8 cellular contexts compared by ENCODE assay signal in the genomic region with DNA sequence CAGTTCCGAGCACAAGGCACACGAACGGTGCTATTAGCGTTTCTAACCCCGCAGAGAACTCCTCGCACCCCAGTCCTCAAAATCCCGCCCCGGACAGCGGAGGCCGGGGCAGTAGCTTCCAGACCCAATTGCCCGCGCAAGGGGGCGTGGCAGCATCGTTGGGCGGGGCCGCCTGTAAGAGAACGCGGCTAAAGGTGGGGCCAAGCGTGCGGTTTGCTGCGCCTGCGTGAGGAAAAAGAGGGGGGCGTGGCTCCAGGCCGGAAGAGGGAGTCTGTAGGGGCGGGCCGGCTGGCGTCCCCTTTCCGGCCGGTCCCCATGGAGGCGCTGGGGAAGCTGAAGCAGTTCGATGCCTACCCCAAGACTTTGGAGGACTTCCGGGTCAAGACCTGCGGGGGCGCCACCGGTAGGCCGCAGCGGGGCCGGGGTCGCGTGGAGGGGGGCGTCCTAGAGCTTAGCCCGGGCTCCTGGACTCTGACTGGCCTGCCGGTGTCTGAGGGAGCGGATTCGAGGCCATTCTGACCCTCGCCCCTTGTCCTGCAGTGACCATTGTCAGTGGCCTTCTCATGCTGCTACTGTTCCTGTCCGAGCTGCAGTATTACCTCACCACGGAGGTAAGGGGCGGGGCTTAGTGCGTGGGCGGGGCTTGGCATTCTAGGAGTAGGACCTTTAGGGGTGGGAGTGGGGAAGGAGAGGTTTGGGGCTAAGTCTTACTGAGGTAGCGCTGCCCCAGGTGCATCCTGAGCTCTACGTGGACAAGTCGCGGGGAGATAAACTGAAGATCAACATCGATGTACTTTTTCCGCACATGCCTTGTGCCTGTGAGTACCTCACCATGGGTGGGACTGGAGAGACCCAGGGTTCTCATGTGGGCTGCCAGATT. TPM values are rescaled to one million over a fixed set of nuclear protein-coding genes. Genes with fewer than 3 reads are reported as not detected.
DNase-seq lines count a peak whose midpoint lies in the region; ATAC-seq and TF ChIP-seq lines count a peak whose summit lies in the region.

A gene (plus strand): TSS at position 296 of the 880 bp plus-strand sequence. CDS start 20 bp downstream, at position 316.

- intact Hi-C loops in CD4-positive, alpha-beta T cell (cut with DNase I, micrococcal nuclease) = loop anchor here (1.0 to 5.0 kb wide), 10 partner anchors 73 to 1240 kb away; a partner anchor contains a TSS

- no peaks in the 10 kb centered on the region for H3K9me3 Mint-ChIP-seq in CD4-positive, alpha-beta T cell

- POLR2A ChIA-PET in CD4-positive, alpha-beta T cell (lab: Charles Lee) = interaction anchor here (0.8 to 2.7 kb wide), 6 partner anchors 51 to 838 kb away, joined by 3 to 18 read pairs (median 10); a partner anchor contains a TSS

- peak within 1 kb of the TSS; percentile 89 for H3K27ac Mint-ChIP-seq in CD4-positive, alpha-beta T cell

- CTCF ChIA-PET in CD4-positive, alpha-beta T cell (lab: Charles Lee) = interaction anchor here (1.5 to 2.3 kb wide), 2 partner anchors 78 to 238 kb away, joined by 3 to 7 read pairs; no protein-coding TSS in a partner anchor

- H3K27me3 ChIP-seq in CD4-positive, alpha-beta T cell (ENCODE audit: control insufficient read depth, insufficient read depth, low read length) = no peaks in the 10 kb centered on the region

- peak; percentile 99 for ATAC-seq in CD4-positive, alpha-beta T cell (ENCODE audit: poor library complexity)
- peak; percentile 97 for ATAC-seq in GM19463 (IDR thresholded peaks at IDR 0.05; ENCODE audit: unreplicated experiment)

- H3K27ac ChIP-seq in CD4-positive, alpha-beta T cell (ENCODE audit: low read depth, low read length) = peak within 1 kb of the TSS; percentile 65

- no peak for TF ChIP-seq CTCF in CD4-positive, alpha-beta T cell (IDR thresholded peaks at IDR 0.05)

- peak; percentile 95 to 98 (median 96) for DNase-seq in CD4-positive, alpha-beta T cell
- DNase-seq in HT-29 (ENCODE audit: low spot score) (peak; percentile 99), medulla oblongata (ENCODE audit: extremely low spot score) (peak; percentile 95)
- DNase-seq in NK-92 treated with Interleukin-12 subunit alpha and Interleukin-12 subunit beta, amount 100 ng/mL, for 24 hours (lab: John Stamatoyannopoulos, UW) = peak; percentile 94
- DNase-seq in activated CD8-positive, alpha-beta memory T cell treated with anti-CD3 and anti-CD28 coated beads for 1 hour (ENCODE audit: extremely low read depth in 1 of 2, low read depth in 1 of 2) = peak; percentile 92 to 94
- peak; percentile 93 for DNase-seq in effector CD8-positive, alpha-beta T cell (lab: John Stamatoyannopoulos, UW)
- DNase-seq in stimulated activated CD4-positive, alpha-beta T cell treated with anti-CD3 and anti-CD28 coated beads, TNF-alpha, amount 100 ng/mL, for 48 hours (ENCODE audit: low read depth in 3 of 3) = peak; percentile 96 to 99 (median 98)

- no peaks in the 10 kb centered on the region for H3K27me3 Mint-ChIP-seq in CD4-positive, alpha-beta T cell

- peaks cover 14% of the 10 kb centered on the region for H3K36me3 Mint-ChIP-seq in CD4-positive, alpha-beta T cell (ENCODE audit: low read depth)

- H3K9me3 ChIP-seq in CD4-positive, alpha-beta T cell (ENCODE audit: control insufficient read depth, low read length) = no peaks in the 10 kb centered on the region

- H3K4me3 Mint-ChIP-seq in CD4-positive, alpha-beta T cell = peak within 1 kb of the TSS; percentile 97

- H3K4me1 Mint-ChIP-seq in CD4-positive, alpha-beta T cell (ENCODE audit: low read depth) = peaks cover 32% of the 10 kb centered on the region

RNA-seq across cellular contexts. Expression of the gene that starts here (rescaled TPM):
- 100 to 1,000 TPM; 144 to 146 TPM for total RNA-seq in CD4-positive, alpha-beta T cell
- total RNA-seq in HT-29 (2014; rRNA removed; shearing (Covaris generic)) = 391 and 426 TPM in 2 replicates

Comparison
In these comparisons a context has a peak if more than half of its experiments do, and no peak if none do; other contexts are left out.
1. Peak in every context shown above with its lines: DNase-seq, ATAC-seq and H3K27ac ChIP-seq.